ENCODE assay signal across 21 cellular contexts in genomic region chr9:134418986-134419683, GRCh38.
DNase-seq lines count a peak whose midpoint lies in the region; ATAC-seq, FAIRE-seq and TF ChIP-seq lines count a peak whose summit lies in the region.
"Had no signal": no experiment of that assay in that cellular context is flagged by ENCODE, and none has a peak within 500 bp of the region (broad histone marks: within the 10 kb centered on the region; RNA-seq: fewer than 3 reads in every experiment).

No MANE protein-coding gene starts in this region.

- FAIRE-seq in pancreas (lab: Jason Lieb, UNC) = no peak
- FAIRE-seq: H54 had no signal

- no peaks in the 10 kb centered on the region for H3K4me1 Mint-ChIP-seq in stimulated activated memory B cell treated with anti-CD40 and anti-IgM and Interleukin-4, amounts not matched to agents 10 μg/mL and 1 μg/mL and 100 μg/mL, for 72 hours
- H3K4me1 Mint-ChIP-seq: T-cell had no signal

- no peaks in the 10 kb centered on the region for H3K9me3 Mint-ChIP-seq in stimulated activated memory B cell treated with anti-CD40 and anti-IgM and Interleukin-4, amounts not matched to agents 10 μg/mL and 1 μg/mL and 100 μg/mL, for 72 hours
- H3K9me3 Mint-ChIP-seq: effector memory CD8-positive, alpha-beta T cell; T-cell had no signal

- 36 to 59% (median 50%) methylated on average over 24 of the region's 24 CpGs for WGBS in ovary, 3 donors
- 83% methylated on average over 24 of the region's 24 CpGs for WGBS in pancreas, 2 donors

- H3K4me3 Mint-ChIP-seq in stimulated activated memory B cell treated with anti-CD40 and anti-IgM and Interleukin-4, amounts not matched to agents 10 μg/mL and 1 μg/mL and 100 μg/mL, for 72 hours = no peak overlapping the region
- H3K4me3 Mint-ChIP-seq: effector memory CD8-positive, alpha-beta T cell; T-cell had no signal

- no peak for TF ChIP-seq EP300 in ovary (IDR thresholded peaks at IDR 0.05)

- H3K9me3 ChIP-seq in A673 (ENCODE audit: low read depth, low read length, poor library complexity, severe bottlenecking) = no peaks in the 10 kb centered on the region
- H3K9me3 ChIP-seq in ovary = no peaks in the 10 kb centered on the region
- H3K9me3 ChIP-seq in pancreas = no peaks in the 10 kb centered on the region
- H3K9me3 ChIP-seq: heart left ventricle had no signal

- BruUV-seq in A673 (replicated peaks; lab: Mats Ljungman, UMichigan) = no TSS peak

- intact Hi-C loops in A673 (cut with micrococcal nuclease; ENCODE audit: unreplicated experiment) (no loop called here), ovary (cut with DNase I) (loop anchor here in 1 of 4 donors (5.0 kb wide), 1 partner anchor 82 kb away; no protein-coding TSS in a partner anchor), pancreas (cut with DNase I) (no loop called here)

- H3K27me3 ChIP-seq in A673 (replicated peaks; ENCODE audit: insufficient read depth, low read depth, low read length, poor library complexity) (no peaks in the 10 kb centered on the region), ovary (no peaks in the 10 kb centered on the region), brain microvascular endothelial cell (replicated peaks) (no peaks in the 10 kb centered on the region), pancreas (no peaks in the 10 kb centered on the region)
- H3K27me3 ChIP-seq: heart left ventricle had no signal

- H3K27ac ChIP-seq in A673 (ENCODE audit: low read depth, low read length, poor library complexity, severe bottlenecking) (peak overlapping the region; percentile 42), caudate nucleus (ENCODE audit: low read depth, low read length) (peak overlapping the region; percentile 54), ovary (peak overlapping the region; percentile 11 to 60), brain microvascular endothelial cell (no peak overlapping the region), pancreas (no peak overlapping the region)
- H3K27ac ChIP-seq: C4-2B had no signal

- H3K36me3 Mint-ChIP-seq in stimulated activated memory B cell treated with anti-CD40 and anti-IgM and Interleukin-4, amounts not matched to agents 10 μg/mL and 1 μg/mL and 100 μg/mL, for 72 hours = peaks cover 9% of the 10 kb centered on the region
- H3K36me3 Mint-ChIP-seq: T-cell had no signal

- TF ChIP-seq POLR2A in ovary (IDR thresholded peaks at IDR 0.05) = no peak

- ATAC-seq in stimulated activated memory B cell treated with anti-CD40 and anti-IgM and Interleukin-4, amounts not matched to agents 10 μg/mL and 1 μg/mL and 100 μg/mL, for 72 hours = no peak
- ATAC-seq in pancreas = no peak
- ATAC-seq: sciatic nerve; stimulated activated naive CD8-positive, alpha-beta T cell treated with anti-CD3 and anti-CD28 coated beads, Interleukin-15, Interleukin-2, amounts not matched to agents 100 U/mL and 50 U/mL, for 24 hours had no signal

- POLR2A ChIA-PET in A673 (lab: Charles Lee; ENCODE audit: low non-redundant PET) = no interaction called here

- H3K27me3 Mint-ChIP-seq in stimulated activated memory B cell treated with anti-CD40 and anti-IgM and Interleukin-4, amounts not matched to agents 10 μg/mL and 1 μg/mL and 100 μg/mL, for 72 hours = no peaks in the 10 kb centered on the region
- H3K27me3 Mint-ChIP-seq: effector memory CD8-positive, alpha-beta T cell; T-cell had no signal

- H3K4me3 ChIP-seq in A673 (ENCODE audit: low read depth, low read length, poor library complexity, severe bottlenecking) (no peak overlapping the region), ovary (no peak overlapping the region), brain microvascular endothelial cell (ENCODE audit: low read depth, low read length) (no peak overlapping the region), pancreas (no peak overlapping the region)
- H3K4me3 ChIP-seq: heart left ventricle, lung had no signal

- in situ Hi-C loops in brain microvascular endothelial cell (cut with HindIII; ENCODE audit: low pct_ligation_motif_present, low sequenced_read_pairs) = no loop called here

- peaks cover 6% of the 10 kb centered on the region for H3K4me1 ChIP-seq in A673 (ENCODE audit: insufficient read depth, low read length, poor library complexity, severe bottlenecking)
- peaks cover 44% of the 10 kb centered on the region for H3K4me1 ChIP-seq in ovary (ENCODE audit: insufficient read depth)
- no peaks in the 10 kb centered on the region for H3K4me1 ChIP-seq in pancreas

- no peak overlapping the region for H3K27ac Mint-ChIP-seq in stimulated activated memory B cell treated with anti-CD40 and anti-IgM and Interleukin-4, amounts not matched to agents 10 μg/mL and 1 μg/mL and 100 μg/mL, for 72 hours
- H3K27ac Mint-ChIP-seq: effector memory CD8-positive, alpha-beta T cell; T-cell had no signal

- CTCF ChIA-PET in A673 (lab: Charles Lee) = no interaction called here

- no peak for TF ChIP-seq CTCF in A673 (conservative IDR thresholded peaks at IDR 0.05; ENCODE audit: low read depth, low read length)
- no peak for TF ChIP-seq CTCF in ovary (IDR thresholded peaks at IDR 0.05)
- no peak for TF ChIP-seq CTCF in brain microvascular endothelial cell (IDR thresholded peaks at IDR 0.05; ENCODE audit: low read depth, low read length, missing control alignments)
- no peak for TF ChIP-seq CTCF in pancreas (IDR thresholded peaks at IDR 0.05)

- H3K36me3 ChIP-seq in A673 (ENCODE audit: insufficient read depth, low read length, poor library complexity, severe bottlenecking) (peaks cover 23% of the 10 kb centered on the region), ovary (no peaks in the 10 kb centered on the region), brain microvascular endothelial cell (replicated peaks) (no peaks in the 10 kb centered on the region), pancreas (no peaks in the 10 kb centered on the region)

- DNase-seq in A673 (ENCODE audit: low spot score) = no peak
- peak; percentile 79 for DNase-seq in NCI-H2171 (lab: John Stamatoyannopoulos, UW)
- DNase-seq in caudate nucleus (lab: John Stamatoyannopoulos, UW) = peak in 2 of 61 donors; percentile 22 to 27
- DNase-seq in ovary = peak; percentile 45 to 67 (median 64)
- DNase-seq in brain microvascular endothelial cell = no peak
- DNase-seq in pancreas = no peak
- no peak for DNase-seq in NCI-H526 (lab: John Stamatoyannopoulos, UW)
- DNase-seq: activated CD4-positive, alpha-beta T cell treated with anti-CD3 and anti-CD28 coated beads for 48 hours; cerebellar nuclear complex; effector memory CD8-positive, alpha-beta T cell; GDM1; heart left ventricle; NCI-H187 treated with DMSO at 0.1 percent for 48 hours; NCI-H526 treated with DMSO at 0.1 percent for 48 hours; stimulated activated naive CD8-positive, alpha-beta T cell treated with anti-CD3 and anti-CD28 coated beads, Interleukin-15, Interleukin-2, amounts not matched to agents 100 U/mL and 50 U/mL, for 24 hours; T-cell had no signal

Comparison
In these comparisons a context has a peak if more than half of its experiments do, and no peak if none do; other contexts are left out.
1. DNase-seq: peak in NCI-H2171 (single experiment) and ovary (5 of 5); none in A673 (single experiment), brain microvascular endothelial cell (single experiment), pancreas (0 of 6) and NCI-H526 (0 of 2).
2. H3K27ac ChIP-seq: peak in A673 (single experiment), caudate nucleus (single experiment) and ovary (2 of 2); none in brain microvascular endothelial cell (single experiment) and pancreas (0 of 4).